21 cellular contexts compared by ENCODE assay signal in genomic region chr6:365835-366234, GRCh38. TPM values are rescaled to one million over a fixed set of nuclear protein-coding genes. Genes with fewer than 3 reads are reported as not detected.
"Had no signal": no experiment of that assay in that cellular context is flagged by ENCODE, and none has a peak within 500 bp of the region (broad histone marks: within the 10 kb centered on the region; RNA-seq: fewer than 3 reads in every experiment).

No MANE protein-coding gene starts in this region.

- H3K27ac Mint-ChIP-seq: activated CD4-positive, alpha-beta T cell treated with anti-CD3 and anti-CD28 coated beads, Interleukin-2, amount 10 ng/mL, durations not matched to agents 24 days and 14 days; activated CD8-positive, alpha-beta T cell treated with anti-CD3 and anti-CD28 coated beads for 36 hours; activated naive CD8-positive, alpha-beta T cell treated with anti-CD3 and anti-CD28 coated beads, Interleukin-2, amount 10 ng/mL, durations not matched to agents 7 days and 5 days; activated T-helper 17 cell treated with anti-CD3 and anti-CD28 coated beads, Interleukin-2, amount 50 U/mL, for 72 hours; nephron progenitor cell; stimulated activated naive CD8-positive, alpha-beta T cell treated with anti-CD3 and anti-CD28 coated beads, Interleukin-15, Interleukin-2, amounts not matched to agents 100 ng/mL and 50 ng/mL, for 24 hours had no signal

- H3K9me3 ChIP-seq: uterus had no signal

- H3K4me1 Mint-ChIP-seq: activated CD4-positive, alpha-beta T cell treated with anti-CD3 and anti-CD28 coated beads, Interleukin-2, amount 10 ng/mL, durations not matched to agents 24 days and 14 days; activated naive CD8-positive, alpha-beta T cell treated with anti-CD3 and anti-CD28 coated beads, Interleukin-2, amount 10 ng/mL, durations not matched to agents 7 days and 5 days; activated T-helper 17 cell treated with anti-CD3 and anti-CD28 coated beads, Interleukin-2, amount 50 U/mL, for 72 hours had no signal

- H3K27me3 Mint-ChIP-seq: activated T-helper 17 cell treated with anti-CD3 and anti-CD28 coated beads, Interleukin-2, amount 50 U/mL, for 72 hours had no signal

- H3K36me3 Mint-ChIP-seq: activated naive CD8-positive, alpha-beta T cell treated with anti-CD3 and anti-CD28 coated beads, Interleukin-2, amount 10 ng/mL, durations not matched to agents 7 days and 5 days had no signal

- H3K4me3 Mint-ChIP-seq: activated CD4-positive, alpha-beta T cell treated with anti-CD3 and anti-CD28 coated beads, Interleukin-2, amount 10 ng/mL, durations not matched to agents 24 days and 14 days; activated CD8-positive, alpha-beta T cell treated with anti-CD3 and anti-CD28 coated beads for 36 hours; activated naive CD8-positive, alpha-beta T cell treated with anti-CD3 and anti-CD28 coated beads, Interleukin-2, amount 10 ng/mL, durations not matched to agents 7 days and 5 days; activated T-helper 17 cell treated with anti-CD3 and anti-CD28 coated beads, Interleukin-2, amount 50 U/mL, for 72 hours; nephron progenitor cell; stimulated activated naive CD8-positive, alpha-beta T cell treated with anti-CD3 and anti-CD28 coated beads, Interleukin-15, Interleukin-2, amounts not matched to agents 100 ng/mL and 50 ng/mL, for 24 hours had no signal

- H3K36me3 ChIP-seq: sigmoid colon, tibial nerve, uterus had no signal

- DNase-seq: activated CD4-positive, alpha-beta T cell treated with anti-CD3 and anti-CD28 coated beads, Interleukin-2, amount 10 ng/mL, durations not matched to agents 24 days and 14 days; activated CD4-positive, CD25-positive, alpha-beta regulatory T cell; activated CD8-positive, alpha-beta T cell treated with anti-CD3 and anti-CD28 coated beads for 36 hours; activated naive CD4-positive, alpha-beta T cell treated with Interleukin-2 at 50 U/mL for 16 hours; activated naive CD8-positive, alpha-beta T cell treated with anti-CD3 and anti-CD28 coated beads, Interleukin-2, amount 10 ng/mL, durations not matched to agents 7 days and 5 days; activated T-cell treated with anti-CD3 and anti-CD28 coated beads, Interleukin-2, amount 50 U/mL, for 1 hour; amygdala; body of pancreas; left cardiac atrium; nephron progenitor cell; nucleus accumbens; sigmoid colon; T-helper 9 cell; uterus had no signal

- ATAC-seq: activated CD8-positive, alpha-beta T cell treated with anti-CD3 and anti-CD28 coated beads for 36 hours; activated T-helper 17 cell treated with anti-CD3 and anti-CD28 coated beads, Interleukin-2, amount 50 U/mL, for 72 hours; body of pancreas; left cardiac atrium had no signal

- H3K4me1 ChIP-seq: body of pancreas, sigmoid colon, uterus had no signal

- H3K4me3 ChIP-seq: body of pancreas, dorsolateral prefrontal cortex, hepatocyte, sigmoid colon, tibial nerve, uterus had no signal

- H3K27ac ChIP-seq: body of pancreas, dorsolateral prefrontal cortex, hepatocyte, sigmoid colon, tibial nerve, uterus had no signal

RNA-seq across cellular contexts. Expression of gene IRF4, which starts 25.7 kb away (rescaled TPM):
- total RNA-seq: glomerular endothelial cell, renal cortical epithelial cell had no signal
